Comparison of ENCODE assay signal across 8 cellular contexts in genomic region chr12:40105265-40105514, GRCh38. TPM values are rescaled to one million over a fixed set of nuclear protein-coding genes. Genes with fewer than 3 reads are reported as not detected.
DNase-seq lines count a peak whose midpoint lies in the region; ATAC-seq, FAIRE-seq and TF ChIP-seq lines count a peak whose summit lies in the region.

No MANE protein-coding gene starts in this region.

- H3K27ac ChIP-seq in pancreas, result peak overlapping the region; percentile 77 to 86 (median 82)

- 0 to 3% methylated on average over 13 to 26 of the region's 26 CpGs for WGBS in pancreas, 2 donors

- peaks cover 11 to 35% (median 15%) of the 10 kb centered on the region in 3 donors for H3K4me1 ChIP-seq in pancreas

- no peak for FAIRE-seq in pancreas (lab: Jason Lieb, UNC)

- intact Hi-C loops in pancreas (cut with DNase I), result loop anchor here in 2 of 3 donors (10.0 kb wide), 2 partner anchors 70 to 90 kb away; no protein-coding TSS in a partner anchor

- ATAC-seq in HG02840 (IDR thresholded peaks at IDR 0.05; ENCODE audit: low FRiP score, unreplicated experiment) (peak; percentile 49), SK-N-SH treated with all-trans-retinoic acid at 6 μM for 48 hours (peak; percentile 70), pancreas (peak; percentile 47 to 66 (median 53)), GM18502 (IDR thresholded peaks at IDR 0.05; ENCODE audit: poor library complexity, unreplicated experiment) (no peak)

- H3K36me3 ChIP-seq in pancreas, result no peaks in the 10 kb centered on the region

- H3K27me3 ChIP-seq in pancreas, result no peaks in the 10 kb centered on the region

- H3K9me3 ChIP-seq in pancreas, result no peaks in the 10 kb centered on the region

- peak overlapping the region; percentile 72 for H3K4me3 ChIP-seq in GM12865 (ENCODE audit: low read depth, low read length)
- H3K4me3 ChIP-seq in fibroblast of villous mesenchyme (ENCODE audit: low read depth, low read length), result peak overlapping the region; percentile 70
- peak overlapping the region; percentile 93 to 100 (median 98) for H3K4me3 ChIP-seq in pancreas

- no peak for DNase-seq in GM12865 (ENCODE audit: low read depth)
- peak; percentile 25 for DNase-seq in fibroblast of villous mesenchyme (ENCODE audit: low read depth)
- peak in 1 of 6 donors; percentile 54 for DNase-seq in pancreas
- no peak for DNase-seq in activated CD4-positive, alpha-beta T cell treated with anti-CD3 and anti-CD28 coated beads, Interleukin-2, amount 50 U/mL, for 1 hour
- no peak for DNase-seq in SW 1271 (lab: John Stamatoyannopoulos, UW)

- TF ChIP-seq CTCF in GM12865 (IDR thresholded peaks at IDR 0.05; ENCODE audit: insufficient read depth, low read depth, low read length, missing control alignments) (no peak), fibroblast of villous mesenchyme (IDR thresholded peaks at IDR 0.05; ENCODE audit: insufficient read depth, low read depth, low read length) (no peak), pancreas (IDR thresholded peaks at IDR 0.05) (no peak)

TF ChIP-seq in SK-N-SH treated with all-trans-retinoic acid at 6 μM for 48 hours, 23 proteins besides CTCF, POLR2A, EP300 and RAD21:
- TF ChIP-seq SNAI2 (CRISPR knock-in tag; IDR thresholded peaks at IDR 0.05), result no peak
- no peak for TF ChIP-seq TCF4 (CRISPR knock-in tag; IDR thresholded peaks at IDR 0.05; ENCODE audit: borderline replicate concordance)
- no peak for TF ChIP-seq TOX (CRISPR knock-in tag; IDR thresholded peaks at IDR 0.05; ENCODE audit: borderline replicate concordance)
- TF ChIP-seq, protein P1, sequence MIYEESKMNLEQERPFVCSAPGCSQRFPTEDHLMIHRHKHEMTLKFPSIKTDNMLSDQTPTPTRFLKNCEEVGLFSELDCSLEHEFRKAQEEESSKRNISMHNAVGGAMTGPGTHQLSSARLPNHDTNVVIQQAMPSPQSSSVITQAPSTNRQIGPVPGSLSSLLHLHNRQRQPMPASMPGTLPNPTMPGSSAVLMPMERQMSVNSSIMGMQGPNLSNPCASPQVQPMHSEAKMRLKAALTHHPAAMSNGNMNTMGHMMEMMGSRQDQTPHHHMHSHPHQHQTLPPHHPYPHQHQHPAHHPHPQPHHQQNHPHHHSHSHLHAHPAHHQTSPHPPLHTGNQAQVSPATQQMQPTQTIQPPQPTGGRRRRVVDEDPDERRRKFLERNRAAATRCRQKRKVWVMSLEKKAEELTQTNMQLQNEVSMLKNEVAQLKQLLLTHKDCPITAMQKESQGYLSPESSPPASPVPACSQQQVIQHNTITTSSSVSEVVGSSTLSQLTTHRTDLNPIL (CRISPR knock-in tag; IDR thresholded peaks at IDR 0.05; ENCODE audit: low read depth), result no peak
- no peak for TF ChIP-seq GLIS3 (CRISPR knock-in tag; IDR thresholded peaks at IDR 0.05)
- TF ChIP-seq, protein P2, sequence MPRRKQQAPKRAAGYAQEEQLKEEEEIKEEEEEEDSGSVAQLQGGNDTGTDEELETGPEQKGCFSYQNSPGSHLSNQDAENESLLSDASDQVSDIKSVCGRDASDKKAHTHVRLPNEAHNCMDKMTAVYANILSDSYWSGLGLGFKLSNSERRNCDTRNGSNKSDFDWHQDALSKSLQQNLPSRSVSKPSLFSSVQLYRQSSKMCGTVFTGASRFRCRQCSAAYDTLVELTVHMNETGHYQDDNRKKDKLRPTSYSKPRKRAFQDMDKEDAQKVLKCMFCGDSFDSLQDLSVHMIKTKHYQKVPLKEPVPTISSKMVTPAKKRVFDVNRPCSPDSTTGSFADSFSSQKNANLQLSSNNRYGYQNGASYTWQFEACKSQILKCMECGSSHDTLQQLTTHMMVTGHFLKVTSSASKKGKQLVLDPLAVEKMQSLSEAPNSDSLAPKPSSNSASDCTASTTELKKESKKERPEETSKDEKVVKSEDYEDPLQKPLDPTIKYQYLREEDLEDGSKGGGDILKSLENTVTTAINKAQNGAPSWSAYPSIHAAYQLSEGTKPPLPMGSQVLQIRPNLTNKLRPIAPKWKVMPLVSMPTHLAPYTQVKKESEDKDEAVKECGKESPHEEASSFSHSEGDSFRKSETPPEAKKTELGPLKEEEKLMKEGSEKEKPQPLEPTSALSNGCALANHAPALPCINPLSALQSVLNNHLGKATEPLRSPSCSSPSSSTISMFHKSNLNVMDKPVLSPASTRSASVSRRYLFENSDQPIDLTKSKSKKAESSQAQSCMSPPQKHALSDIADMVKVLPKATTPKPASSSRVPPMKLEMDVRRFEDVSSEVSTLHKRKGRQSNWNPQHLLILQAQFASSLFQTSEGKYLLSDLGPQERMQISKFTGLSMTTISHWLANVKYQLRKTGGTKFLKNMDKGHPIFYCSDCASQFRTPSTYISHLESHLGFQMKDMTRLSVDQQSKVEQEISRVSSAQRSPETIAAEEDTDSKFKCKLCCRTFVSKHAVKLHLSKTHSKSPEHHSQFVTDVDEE (CRISPR knock-in tag; IDR thresholded peaks at IDR 0.05), result no peak
- no peak for TF ChIP-seq ZNF70 (CRISPR knock-in tag; IDR thresholded peaks at IDR 0.05)
- no peak for TF ChIP-seq BACH2 (CRISPR knock-in tag; IDR thresholded peaks at IDR 0.05; ENCODE audit: borderline replicate concordance)
- no peak for TF ChIP-seq PATZ1 (CRISPR knock-in tag; IDR thresholded peaks at IDR 0.05; ENCODE audit: borderline replicate concordance)
- no peak for TF ChIP-seq PPARA (CRISPR knock-in tag; IDR thresholded peaks at IDR 0.05; ENCODE audit: borderline replicate concordance)
- TF ChIP-seq CSDC2 (CRISPR knock-in tag; IDR thresholded peaks at IDR 0.05), result no peak
- TF ChIP-seq ZC3H10 (CRISPR knock-in tag; IDR thresholded peaks at IDR 0.05), result no peak
- no peak for TF ChIP-seq ZNF8 (CRISPR knock-in tag; IDR thresholded peaks at IDR 0.05)
- no peak for TF ChIP-seq ZNF565 (CRISPR knock-in tag; conservative IDR thresholded peaks at IDR 0.05; ENCODE audit: low read depth)
- TF ChIP-seq OSR1 (CRISPR knock-in tag; IDR thresholded peaks at IDR 0.05), result no peak
- TF ChIP-seq CSRNP3 (CRISPR knock-in tag; IDR thresholded peaks at IDR 0.05), result no peak

RNA-seq across cellular contexts. Expression of gene SLC2A13, which starts 0.7 kb away (rescaled TPM):
- total RNA-seq in fibroblast of villous mesenchyme (16.4 and 18.7 TPM in 2 replicates), pancreas (10 to 100 TPM in 1 of 6 donors, 1 to 10 TPM in 5; 5.2 to 10.7 (median 7.7) TPM)
- polyA plus RNA-seq in pancreas, result 1 to 10 TPM; 2.7 to 5.6 TPM
